In the genomic region with DNA sequence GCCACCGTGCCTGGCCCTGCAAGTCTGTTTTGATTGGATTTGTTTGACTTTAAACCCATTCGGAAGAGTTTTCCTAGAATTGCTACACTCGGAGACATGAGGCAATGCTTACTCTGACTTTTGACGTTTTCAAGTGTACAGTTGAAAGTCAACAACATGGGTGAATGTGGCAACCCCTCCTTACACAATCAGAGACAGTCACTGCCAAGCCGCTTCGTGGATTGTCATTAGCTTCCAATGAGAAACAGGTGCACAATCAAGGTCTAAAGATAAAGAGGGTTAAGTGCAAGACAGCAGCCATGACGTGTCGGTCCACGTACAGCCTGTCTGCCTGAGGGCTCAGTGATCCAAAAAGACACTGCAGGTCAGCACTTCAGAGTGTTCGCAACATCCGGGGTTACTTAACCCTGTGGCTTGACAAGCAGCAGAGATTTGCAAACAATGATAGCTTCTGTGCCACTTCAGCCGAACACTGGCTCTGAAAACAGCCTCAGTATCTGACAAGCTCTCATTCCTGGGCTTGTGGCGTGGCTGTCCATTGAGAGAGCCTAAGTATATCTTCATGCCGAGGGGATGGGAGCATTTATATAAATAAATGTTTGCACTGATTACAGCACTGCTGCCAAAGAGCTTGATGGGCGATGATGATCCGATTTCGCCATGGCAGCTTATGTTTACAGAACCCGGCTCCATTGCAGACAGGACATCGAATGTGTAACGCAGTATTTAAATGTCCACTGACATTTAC, we compare ENCODE assay signal across 9 cellular contexts.
DNase-seq lines count a peak whose midpoint lies in the region; ATAC-seq and TF ChIP-seq lines count a peak whose summit lies in the region.
"Had no signal": no experiment of that assay in that cellular context is flagged by ENCODE, and none has a peak within 500 bp of the region (broad histone marks: within the 10 kb centered on the region; RNA-seq: fewer than 3 reads in every experiment).

No MANE protein-coding gene starts in this region.

- H3K27ac ChIP-seq in upper lobe of left lung (peak overlapping the region; percentile 69 to 85 (median 76)), brain microvascular endothelial cell (no peak overlapping the region)
- H3K27ac ChIP-seq: colonic mucosa had no signal

- no peak overlapping the region for H3K4me3 ChIP-seq in MG63
- no peak overlapping the region for H3K4me3 ChIP-seq in fibroblast of pulmonary artery (replicated peaks; ENCODE audit: low read depth, low read length)
- H3K4me3 ChIP-seq in upper lobe of left lung: peak overlapping the region in 3 of 4 donors; percentile 9 to 15 (median 14)
- H3K4me3 ChIP-seq in brain microvascular endothelial cell (ENCODE audit: low read depth, low read length): no peak overlapping the region
- H3K4me3 ChIP-seq: colonic mucosa had no signal

- in situ Hi-C loops in brain microvascular endothelial cell (cut with HindIII; ENCODE audit: low pct_ligation_motif_present, low sequenced_read_pairs): no loop called here

- TF ChIP-seq CTCF in fibroblast of pulmonary artery (IDR thresholded peaks at IDR 0.05; ENCODE audit: low read length, missing control alignments): no peak
- TF ChIP-seq CTCF in upper lobe of left lung (IDR thresholded peaks at IDR 0.05): no peak
- TF ChIP-seq CTCF in brain microvascular endothelial cell (IDR thresholded peaks at IDR 0.05; ENCODE audit: low read depth, low read length, missing control alignments): no peak

- TF ChIP-seq POLR2A in upper lobe of left lung (IDR thresholded peaks at IDR 0.05): peak in 1 of 4 donors; percentile 46

- H3K4me1 ChIP-seq in upper lobe of left lung: peaks cover 0 to 9% (median 8%) of the 10 kb centered on the region in 4 donors
- H3K4me1 ChIP-seq: colonic mucosa had no signal

- H3K36me3 ChIP-seq in MG63: no peaks in the 10 kb centered on the region
- no peaks in the 10 kb centered on the region for H3K36me3 ChIP-seq in upper lobe of left lung
- no peaks in the 10 kb centered on the region for H3K36me3 ChIP-seq in brain microvascular endothelial cell (replicated peaks)
- H3K36me3 ChIP-seq: colonic mucosa had no signal

- intact Hi-C loops in posterior vena cava (cut with DNase I): no loop called here

- H3K9me3 ChIP-seq in MG63 (peaks cover 1% of the 10 kb centered on the region; the same call in 1 of the 2 replicates), upper lobe of left lung (no peaks in the 10 kb centered on the region)
- H3K9me3 ChIP-seq: colonic mucosa had no signal

- DNase-seq in MG63 (peak; percentile 46), fibroblast of pulmonary artery (ENCODE audit: low read depth) (peak; percentile 71), mucosa of gallbladder (ENCODE audit: low spot score) (peak; percentile 30), upper lobe of left lung (peak in 1 of 2 donors; percentile 87), posterior vena cava (ENCODE audit: low spot score) (no peak), brain microvascular endothelial cell (no peak)
- DNase-seq: colonic mucosa had no signal

- H3K27me3 ChIP-seq in MG63 (no peaks in the 10 kb centered on the region), upper lobe of left lung (no peaks in the 10 kb centered on the region), brain microvascular endothelial cell (replicated peaks) (no peaks in the 10 kb centered on the region)
- H3K27me3 ChIP-seq: colonic mucosa had no signal

- peak in 1 of 4 donors; percentile 92 for TF ChIP-seq EP300 in upper lobe of left lung (IDR thresholded peaks at IDR 0.05)

- WGBS in upper lobe of left lung, 2 donors: 41 to 53% methylated on average over 16 to 20 of the region's 20 CpGs

- ATAC-seq in upper lobe of left lung (ENCODE audit: low FRiP score in 2 of 2): peak; percentile 70 to 86
- no peak for ATAC-seq in HG03039 (IDR thresholded peaks at IDR 0.05; ENCODE audit: unreplicated experiment)
- ATAC-seq: T-cell had no signal

Comparison
In these comparisons a context has a peak if more than half of its experiments do, and no peak if none do; other contexts are left out.
1. DNase-seq: peak in MG63 (single experiment), fibroblast of pulmonary artery (single experiment) and mucosa of gallbladder (single experiment); none in posterior vena cava (single experiment) and brain microvascular endothelial cell (single experiment).
2. H3K4me3 ChIP-seq: peak in upper lobe of left lung (3 of 4); none in MG63 (single experiment), fibroblast of pulmonary artery (single experiment) and brain microvascular endothelial cell (single experiment).